ENCODE assay signal across 1 cellular context in the genomic region with DNA sequence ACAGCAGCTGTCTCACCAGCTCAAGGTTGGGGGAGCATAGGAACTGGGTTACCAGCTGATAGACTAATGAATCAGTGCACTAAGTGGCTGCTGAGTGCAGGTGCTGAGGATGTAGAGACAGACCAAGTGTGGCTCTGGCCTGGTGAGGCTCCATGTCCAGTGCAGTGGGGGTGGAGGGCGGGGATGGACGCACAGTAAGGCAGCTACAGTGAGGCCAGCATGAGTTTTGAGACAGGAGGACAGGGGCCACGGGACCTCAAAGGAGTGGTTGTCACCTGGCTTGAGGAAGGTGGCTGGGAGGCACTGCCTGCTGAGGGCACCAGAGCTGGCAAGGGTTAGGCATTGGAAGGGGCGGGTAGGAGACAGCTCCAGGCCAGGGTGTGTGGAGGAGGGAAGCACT.
TF ChIP-seq lines count a peak whose summit lies in the region.

No MANE protein-coding gene starts in this region.

TF ChIP-seq in IMR-90, 13 proteins besides CTCF, POLR2A, EP300 and RAD21:
- TF ChIP-seq FOS (IDR thresholded peaks at IDR 0.05; ENCODE audit: low read depth, low read length) (no peak), MXI1 (IDR thresholded peaks at IDR 0.05; ENCODE audit: borderline replicate concordance, low read depth, low read length) (no peak), MAFK (IDR thresholded peaks at IDR 0.05; ENCODE audit: low read depth, low read length) (no peak), BHLHE40 (IDR thresholded peaks at IDR 0.05; ENCODE audit: low read depth, low read length) (no peak)
